ENCODE assay signal across 14 cellular contexts in the genomic region with DNA sequence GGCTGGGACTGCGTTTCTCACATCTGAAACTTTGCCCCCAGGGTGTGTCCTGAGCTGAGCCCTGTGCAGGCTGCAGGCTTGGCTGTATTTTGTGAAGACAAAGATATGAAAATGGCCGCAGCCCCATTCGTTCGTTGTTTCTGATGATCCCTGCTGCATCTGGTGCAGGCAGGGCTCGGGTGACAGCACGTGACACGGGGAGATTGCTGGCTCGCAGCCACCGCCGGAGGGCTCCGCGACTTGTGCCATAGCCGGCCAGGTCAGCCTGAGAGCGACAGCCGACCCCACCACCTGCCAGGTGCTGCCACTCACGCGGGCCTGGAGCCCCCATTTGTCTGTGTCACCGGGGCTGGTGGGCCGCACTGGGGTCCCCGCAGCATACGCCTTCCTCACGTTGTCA.
A peak's percentile ranks its signal among the peaks of the same experiment; 100 is the strongest.
DNase-seq lines count a peak whose midpoint lies in the region; ATAC-seq and TF ChIP-seq lines count a peak whose summit lies in the region.
"Had no signal": no experiment of that assay in that cellular context is flagged by ENCODE, and none has a peak within 500 bp of the region (broad histone marks: within the 10 kb centered on the region; RNA-seq: fewer than 3 reads in every experiment).

No MANE protein-coding gene starts in this region.

- H3K4me3 ChIP-seq in heart left ventricle (peak overlapping the region in 7 of 12 donors; percentile 14 to 28 (median 26)), skeletal muscle satellite cell (ENCODE audit: low read length) (no peak overlapping the region)
- no peak overlapping the region for H3K4me3 ChIP-seq in CD4-positive, alpha-beta memory T cell (ENCODE audit: low read length in 2 of 2)
- H3K4me3 ChIP-seq: MG63, thyroid gland had no signal

- H3K4me1 Mint-ChIP-seq in CD4-positive, alpha-beta memory T cell = peaks cover 0 to 1% (median 0%) of the 10 kb centered on the region in 4 donors
- H3K4me1 Mint-ChIP-seq: activated CD4-positive, alpha-beta T cell treated with anti-CD3 and anti-CD28 coated beads, Interleukin-2, amount 10 ng/mL, durations not matched to agents 7 days and 5 days; activated naive CD8-positive, alpha-beta T cell treated with anti-CD3 and anti-CD28 coated beads, Interleukin-2, amount 10 ng/mL, durations not matched to agents 7 days and 5 days had no signal

- peaks cover 4 to 6% of the 10 kb centered on the region in 2 donors for H3K27me3 Mint-ChIP-seq in CD4-positive, alpha-beta memory T cell

- no peak overlapping the region for H3K27ac Mint-ChIP-seq in CD4-positive, alpha-beta memory T cell
- H3K27ac Mint-ChIP-seq: activated CD4-positive, alpha-beta T cell treated with anti-CD3 and anti-CD28 coated beads, Interleukin-2, amount 10 ng/mL, durations not matched to agents 7 days and 5 days; activated naive CD8-positive, alpha-beta T cell treated with anti-CD3 and anti-CD28 coated beads, Interleukin-2, amount 10 ng/mL, durations not matched to agents 7 days and 5 days had no signal

- H3K9ac ChIP-seq in skeletal muscle satellite cell (ENCODE audit: low read depth, low read length) = no peak overlapping the region

- ATAC-seq in heart left ventricle (peak in 3 of 4 donors; percentile 8 to 29 (median 9)), HG02981 (IDR thresholded peaks at IDR 0.05; ENCODE audit: unreplicated experiment) (no peak), GM18868 (IDR thresholded peaks at IDR 0.05; ENCODE audit: unreplicated experiment) (no peak)

- peak; percentile 84 for DNase-seq in HEK293T (ENCODE audit: extremely low spot score)
- peak; percentile 9 for DNase-seq in NCI-H526 treated with DMSO at 0.1 percent for 48 hours (lab: John Stamatoyannopoulos, UW)
- DNase-seq in heart left ventricle = peak in 3 of 5 donors; percentile 41 to 70 (median 68)
- DNase-seq in CD4-positive, alpha-beta memory T cell = no peak
- DNase-seq in activated naive CD4-positive, alpha-beta T cell (lab: John Stamatoyannopoulos, UW) = no peak
- DNase-seq: activated CD4-positive, alpha-beta T cell treated with anti-CD3 and anti-CD28 coated beads, Interleukin-2, amount 10 ng/mL, durations not matched to agents 7 days and 5 days; activated naive CD8-positive, alpha-beta T cell treated with anti-CD3 and anti-CD28 coated beads, Interleukin-2, amount 10 ng/mL, durations not matched to agents 7 days and 5 days; effector memory CD4-positive, alpha-beta T cell; MG63; stimulated activated CD4-positive, alpha-beta T cell treated with anti-CD3 and anti-CD28 coated beads, Interleukin-4, amount 100 ng/mL, for 1 hour; thyroid gland had no signal

- no peaks in the 10 kb centered on the region for H3K36me3 Mint-ChIP-seq in CD4-positive, alpha-beta memory T cell
- H3K36me3 Mint-ChIP-seq: activated naive CD8-positive, alpha-beta T cell treated with anti-CD3 and anti-CD28 coated beads, Interleukin-2, amount 10 ng/mL, durations not matched to agents 7 days and 5 days had no signal

- no peak for TF ChIP-seq CTCF in heart left ventricle (IDR thresholded peaks at IDR 0.05)

- no peak overlapping the region for H3K4me3 Mint-ChIP-seq in CD4-positive, alpha-beta memory T cell
- H3K4me3 Mint-ChIP-seq: activated CD4-positive, alpha-beta T cell treated with anti-CD3 and anti-CD28 coated beads, Interleukin-2, amount 10 ng/mL, durations not matched to agents 7 days and 5 days; activated naive CD8-positive, alpha-beta T cell treated with anti-CD3 and anti-CD28 coated beads, Interleukin-2, amount 10 ng/mL, durations not matched to agents 7 days and 5 days had no signal

- H3K27me3 ChIP-seq in heart left ventricle (no peaks in the 10 kb centered on the region), skeletal muscle satellite cell (ENCODE audit: control insufficient read depth, insufficient read depth, low read length) (no peaks in the 10 kb centered on the region)
- H3K27me3 ChIP-seq in CD4-positive, alpha-beta memory T cell (ENCODE audit: insufficient read depth, low read length) = no peaks in the 10 kb centered on the region
- H3K27me3 ChIP-seq: MG63, thyroid gland had no signal

- CTCF ChIA-PET in HEK293T (lab: Yijun Ruan, JAX) = no interaction called here
- CTCF ChIA-PET in CD4-positive, alpha-beta memory T cell (lab: Charles Lee; ENCODE audit: partially characterized antibody) = no interaction called here

- H3K36me3 ChIP-seq in heart left ventricle (peaks cover 0 to 17% (median 8%) of the 10 kb centered on the region in 9 donors), skeletal muscle satellite cell (ENCODE audit: insufficient read depth, low read length) (peaks cover 26% of the 10 kb centered on the region)
- no peaks in the 10 kb centered on the region for H3K36me3 ChIP-seq in CD4-positive, alpha-beta memory T cell (ENCODE audit: insufficient read depth, low read length)

- intact Hi-C loops in heart left ventricle (cut with DNase I) = no loop called here
- intact Hi-C loops in CD4-positive, alpha-beta memory T cell (cut with micrococcal nuclease) = no loop called here

- peak overlapping the region; percentile 24 for H3K4me2 ChIP-seq in skeletal muscle satellite cell (ENCODE audit: low read length)

- H3K4me1 ChIP-seq in heart left ventricle = peaks cover 2 to 93% (median 64%) of the 10 kb centered on the region in 12 donors
- H3K4me1 ChIP-seq in skeletal muscle satellite cell (ENCODE audit: control insufficient read depth, insufficient read depth, low read length) = peaks cover 25% of the 10 kb centered on the region
- H3K4me1 ChIP-seq in CD4-positive, alpha-beta memory T cell (ENCODE audit: insufficient read depth, low read length) = no peaks in the 10 kb centered on the region

- peaks cover 0 to 3% (median 0%) of the 10 kb centered on the region in 8 donors for H3K9me3 Mint-ChIP-seq in CD4-positive, alpha-beta memory T cell
- H3K9me3 Mint-ChIP-seq: activated CD4-positive, alpha-beta T cell treated with anti-CD3 and anti-CD28 coated beads, Interleukin-2, amount 10 ng/mL, durations not matched to agents 7 days and 5 days had no signal

- H3K27ac ChIP-seq in heart left ventricle = peak overlapping the region in 10 of 12 donors; percentile 17 to 79 (median 64)
- H3K27ac ChIP-seq in CD4-positive, alpha-beta memory T cell (ENCODE audit: low read depth, low read length) = no peak overlapping the region
- H3K27ac ChIP-seq: thyroid gland had no signal

- peaks cover 0 to 4% (median 0%) of the 10 kb centered on the region in 12 donors for H3K9me3 ChIP-seq in heart left ventricle
- no peaks in the 10 kb centered on the region for H3K9me3 ChIP-seq in skeletal muscle satellite cell (replicated peaks; ENCODE audit: low read length)
- H3K9me3 ChIP-seq in CD4-positive, alpha-beta memory T cell (ENCODE audit: control insufficient read depth in 1 of 2, low read length in 2 of 2) = no peaks in the 10 kb centered on the region
- H3K9me3 ChIP-seq: MG63, thyroid gland had no signal

- POLR2A ChIA-PET in HEK293T (lab: Yijun Ruan, JAX) = no interaction called here
- POLR2A ChIA-PET in CD4-positive, alpha-beta memory T cell (lab: Charles Lee; ENCODE audit: partially characterized antibody) = no interaction called here

- no peak for TF ChIP-seq POLR2A in heart left ventricle (IDR thresholded peaks at IDR 0.05)

- WGBS in heart left ventricle, 4 donors = 17 to 49% (median 48%) methylated on average over 13 to 22 of the region's 22 CpGs

TF ChIP-seq in HEK293T, 16 proteins besides CTCF, POLR2A, EP300 and RAD21:
- TF ChIP-seq, protein P1, sequence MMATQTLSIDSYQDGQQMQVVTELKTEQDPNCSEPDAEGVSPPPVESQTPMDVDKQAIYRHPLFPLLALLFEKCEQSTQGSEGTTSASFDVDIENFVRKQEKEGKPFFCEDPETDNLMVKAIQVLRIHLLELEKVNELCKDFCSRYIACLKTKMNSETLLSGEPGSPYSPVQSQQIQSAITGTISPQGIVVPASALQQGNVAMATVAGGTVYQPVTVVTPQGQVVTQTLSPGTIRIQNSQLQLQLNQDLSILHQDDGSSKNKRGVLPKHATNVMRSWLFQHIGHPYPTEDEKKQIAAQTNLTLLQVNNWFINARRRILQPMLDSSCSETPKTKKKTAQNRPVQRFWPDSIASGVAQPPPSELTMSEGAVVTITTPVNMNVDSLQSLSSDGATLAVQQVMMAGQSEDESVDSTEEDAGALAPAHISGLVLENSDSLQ (IDR thresholded peaks at IDR 0.05) = peak; percentile 39
- TF ChIP-seq CTBP1 (IDR thresholded peaks at IDR 0.05; ENCODE audit: borderline replicate concordance) = no peak
TF ChIP-seq in HEK293T: peak in this region for 1.

Comparison
In these comparisons a context has a peak if more than half of its experiments do, and no peak if none do; other contexts are left out.
1. DNase-seq: peak in HEK293T (single experiment), NCI-H526 treated with DMSO at 0.1 percent for 48 hours (single experiment) and heart left ventricle (3 of 5); none in CD4-positive, alpha-beta memory T cell (0 of 5) and activated naive CD4-positive, alpha-beta T cell (0 of 4).
2. ATAC-seq: peak in heart left ventricle (3 of 4); none in HG02981 (single experiment) and GM18868 (single experiment).
3. H3K4me3 ChIP-seq: peak in heart left ventricle (7 of 12); none in skeletal muscle satellite cell (single experiment) and CD4-positive, alpha-beta memory T cell (0 of 2).